1 cellular context compared by ENCODE assay signal in the genomic region with DNA sequence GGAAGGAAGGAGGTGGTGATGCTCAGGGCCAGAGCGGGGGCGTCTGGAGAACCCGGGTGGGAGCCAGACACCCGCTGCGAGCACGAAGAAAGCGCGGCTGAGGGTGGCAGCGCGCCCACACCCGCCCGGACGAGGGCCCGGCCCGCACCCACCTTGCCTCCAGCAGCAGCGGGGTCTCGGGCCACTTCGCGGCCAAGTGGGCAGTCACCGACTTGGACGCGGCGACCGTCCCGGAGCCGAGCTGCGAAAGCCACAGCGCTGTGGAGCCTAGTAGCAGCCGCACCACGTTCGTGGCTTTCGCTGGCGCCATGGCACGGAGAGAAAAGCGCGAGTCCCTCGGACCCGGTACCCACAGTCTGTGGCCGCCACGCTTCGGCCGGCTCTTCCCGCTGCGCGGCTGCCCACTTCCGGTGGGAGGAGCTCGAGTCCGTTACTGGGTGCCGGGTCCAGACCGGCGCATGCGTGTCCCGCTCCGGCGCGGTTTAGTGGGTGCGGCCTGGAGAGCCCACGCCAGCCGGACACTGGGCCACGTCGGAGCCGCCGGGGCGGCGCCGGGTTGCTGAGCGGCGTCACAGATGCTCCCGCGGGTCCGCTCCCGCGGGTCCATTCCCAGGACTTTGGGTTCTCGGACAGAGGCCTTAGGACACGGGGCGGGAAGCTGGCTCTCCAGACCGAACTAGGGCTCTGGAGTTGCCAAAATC.
TF ChIP-seq lines count a peak whose summit lies in the region.

A gene with protein sequence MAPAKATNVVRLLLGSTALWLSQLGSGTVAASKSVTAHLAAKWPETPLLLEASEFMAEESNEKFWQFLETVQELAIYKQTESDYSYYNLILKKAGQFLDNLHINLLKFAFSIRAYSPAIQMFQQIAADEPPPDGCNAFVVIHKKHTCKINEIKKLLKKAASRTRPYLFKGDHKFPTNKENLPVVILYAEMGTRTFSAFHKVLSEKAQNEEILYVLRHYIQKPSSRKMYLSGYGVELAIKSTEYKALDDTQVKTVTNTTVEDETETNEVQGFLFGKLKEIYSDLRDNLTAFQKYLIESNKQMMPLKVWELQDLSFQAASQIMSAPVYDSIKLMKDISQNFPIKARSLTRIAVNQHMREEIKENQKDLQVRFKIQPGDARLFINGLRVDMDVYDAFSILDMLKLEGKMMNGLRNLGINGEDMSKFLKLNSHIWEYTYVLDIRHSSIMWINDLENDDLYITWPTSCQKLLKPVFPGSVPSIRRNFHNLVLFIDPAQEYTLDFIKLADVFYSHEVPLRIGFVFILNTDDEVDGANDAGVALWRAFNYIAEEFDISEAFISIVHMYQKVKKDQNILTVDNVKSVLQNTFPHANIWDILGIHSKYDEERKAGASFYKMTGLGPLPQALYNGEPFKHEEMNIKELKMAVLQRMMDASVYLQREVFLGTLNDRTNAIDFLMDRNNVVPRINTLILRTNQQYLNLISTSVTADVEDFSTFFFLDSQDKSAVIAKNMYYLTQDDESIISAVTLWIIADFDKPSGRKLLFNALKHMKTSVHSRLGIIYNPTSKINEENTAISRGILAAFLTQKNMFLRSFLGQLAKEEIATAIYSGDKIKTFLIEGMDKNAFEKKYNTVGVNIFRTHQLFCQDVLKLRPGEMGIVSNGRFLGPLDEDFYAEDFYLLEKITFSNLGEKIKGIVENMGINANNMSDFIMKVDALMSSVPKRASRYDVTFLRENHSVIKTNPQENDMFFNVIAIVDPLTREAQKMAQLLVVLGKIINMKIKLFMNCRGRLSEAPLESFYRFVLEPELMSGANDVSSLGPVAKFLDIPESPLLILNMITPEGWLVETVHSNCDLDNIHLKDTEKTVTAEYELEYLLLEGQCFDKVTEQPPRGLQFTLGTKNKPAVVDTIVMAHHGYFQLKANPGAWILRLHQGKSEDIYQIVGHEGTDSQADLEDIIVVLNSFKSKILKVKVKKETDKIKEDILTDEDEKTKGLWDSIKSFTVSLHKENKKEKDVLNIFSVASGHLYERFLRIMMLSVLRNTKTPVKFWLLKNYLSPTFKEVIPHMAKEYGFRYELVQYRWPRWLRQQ (N-terminal part only) (minus strand): TSS at position 399 of the 701 bp plus-strand sequence. CDS start 89 bp downstream, at position 310.

TF ChIP-seq in K562, 482 proteins besides CTCF, POLR2A, EP300 and RAD21 (continued from another document):
- TF ChIP-seq, protein P1, sequence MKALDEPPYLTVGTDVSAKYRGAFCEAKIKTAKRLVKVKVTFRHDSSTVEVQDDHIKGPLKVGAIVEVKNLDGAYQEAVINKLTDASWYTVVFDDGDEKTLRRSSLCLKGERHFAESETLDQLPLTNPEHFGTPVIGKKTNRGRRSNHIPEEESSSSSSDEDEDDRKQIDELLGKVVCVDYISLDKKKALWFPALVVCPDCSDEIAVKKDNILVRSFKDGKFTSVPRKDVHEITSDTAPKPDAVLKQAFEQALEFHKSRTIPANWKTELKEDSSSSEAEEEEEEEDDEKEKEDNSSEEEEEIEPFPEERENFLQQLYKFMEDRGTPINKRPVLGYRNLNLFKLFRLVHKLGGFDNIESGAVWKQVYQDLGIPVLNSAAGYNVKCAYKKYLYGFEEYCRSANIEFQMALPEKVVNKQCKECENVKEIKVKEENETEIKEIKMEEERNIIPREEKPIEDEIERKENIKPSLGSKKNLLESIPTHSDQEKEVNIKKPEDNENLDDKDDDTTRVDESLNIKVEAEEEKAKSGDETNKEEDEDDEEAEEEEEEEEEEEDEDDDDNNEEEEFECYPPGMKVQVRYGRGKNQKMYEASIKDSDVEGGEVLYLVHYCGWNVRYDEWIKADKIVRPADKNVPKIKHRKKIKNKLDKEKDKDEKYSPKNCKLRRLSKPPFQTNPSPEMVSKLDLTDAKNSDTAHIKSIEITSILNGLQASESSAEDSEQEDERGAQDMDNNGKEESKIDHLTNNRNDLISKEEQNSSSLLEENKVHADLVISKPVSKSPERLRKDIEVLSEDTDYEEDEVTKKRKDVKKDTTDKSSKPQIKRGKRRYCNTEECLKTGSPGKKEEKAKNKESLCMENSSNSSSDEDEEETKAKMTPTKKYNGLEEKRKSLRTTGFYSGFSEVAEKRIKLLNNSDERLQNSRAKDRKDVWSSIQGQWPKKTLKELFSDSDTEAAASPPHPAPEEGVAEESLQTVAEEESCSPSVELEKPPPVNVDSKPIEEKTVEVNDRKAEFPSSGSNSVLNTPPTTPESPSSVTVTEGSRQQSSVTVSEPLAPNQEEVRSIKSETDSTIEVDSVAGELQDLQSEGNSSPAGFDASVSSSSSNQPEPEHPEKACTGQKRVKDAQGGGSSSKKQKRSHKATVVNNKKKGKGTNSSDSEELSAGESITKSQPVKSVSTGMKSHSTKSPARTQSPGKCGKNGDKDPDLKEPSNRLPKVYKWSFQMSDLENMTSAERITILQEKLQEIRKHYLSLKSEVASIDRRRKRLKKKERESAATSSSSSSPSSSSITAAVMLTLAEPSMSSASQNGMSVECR (CRISPR knock-in tag; IDR thresholded peaks at IDR 0.05): no peak
- TF ChIP-seq, protein P2, sequence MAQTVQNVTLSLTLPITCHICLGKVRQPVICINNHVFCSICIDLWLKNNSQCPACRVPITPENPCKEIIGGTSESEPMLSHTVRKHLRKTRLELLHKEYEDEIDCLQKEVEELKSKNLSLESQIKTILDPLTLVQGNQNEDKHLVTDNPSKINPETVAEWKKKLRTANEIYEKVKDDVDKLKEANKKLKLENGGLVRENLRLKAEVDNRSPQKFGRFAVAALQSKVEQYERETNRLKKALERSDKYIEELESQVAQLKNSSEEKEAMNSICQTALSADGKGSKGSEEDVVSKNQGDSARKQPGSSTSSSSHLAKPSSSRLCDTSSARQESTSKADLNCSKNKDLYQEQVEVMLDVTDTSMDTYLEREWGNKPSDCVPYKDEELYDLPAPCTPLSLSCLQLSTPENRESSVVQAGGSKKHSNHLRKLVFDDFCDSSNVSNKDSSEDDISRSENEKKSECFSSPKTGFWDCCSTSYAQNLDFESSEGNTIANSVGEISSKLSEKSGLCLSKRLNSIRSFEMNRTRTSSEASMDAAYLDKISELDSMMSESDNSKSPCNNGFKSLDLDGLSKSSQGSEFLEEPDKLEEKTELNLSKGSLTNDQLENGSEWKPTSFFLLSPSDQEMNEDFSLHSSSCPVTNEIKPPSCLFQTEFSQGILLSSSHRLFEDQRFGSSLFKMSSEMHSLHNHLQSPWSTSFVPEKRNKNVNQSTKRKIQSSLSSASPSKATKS (CRISPR knock-in tag; IDR thresholded peaks at IDR 0.05): no peak
- TF ChIP-seq, protein P3, sequence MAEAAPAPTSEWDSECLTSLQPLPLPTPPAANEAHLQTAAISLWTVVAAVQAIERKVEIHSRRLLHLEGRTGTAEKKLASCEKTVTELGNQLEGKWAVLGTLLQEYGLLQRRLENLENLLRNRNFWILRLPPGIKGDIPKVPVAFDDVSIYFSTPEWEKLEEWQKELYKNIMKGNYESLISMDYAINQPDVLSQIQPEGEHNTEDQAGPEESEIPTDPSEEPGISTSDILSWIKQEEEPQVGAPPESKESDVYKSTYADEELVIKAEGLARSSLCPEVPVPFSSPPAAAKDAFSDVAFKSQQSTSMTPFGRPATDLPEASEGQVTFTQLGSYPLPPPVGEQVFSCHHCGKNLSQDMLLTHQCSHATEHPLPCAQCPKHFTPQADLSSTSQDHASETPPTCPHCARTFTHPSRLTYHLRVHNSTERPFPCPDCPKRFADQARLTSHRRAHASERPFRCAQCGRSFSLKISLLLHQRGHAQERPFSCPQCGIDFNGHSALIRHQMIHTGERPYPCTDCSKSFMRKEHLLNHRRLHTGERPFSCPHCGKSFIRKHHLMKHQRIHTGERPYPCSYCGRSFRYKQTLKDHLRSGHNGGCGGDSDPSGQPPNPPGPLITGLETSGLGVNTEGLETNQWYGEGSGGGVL (CRISPR knock-in tag; IDR thresholded peaks at IDR 0.05): no peak
- TF ChIP-seq FIP1L1 (IDR thresholded peaks at IDR 0.05; ENCODE audit: low read depth, low read length, poor library complexity, severe bottlenecking): peak; percentile 29
- TF ChIP-seq ZNF644 (tag; IDR thresholded peaks at IDR 0.05; ENCODE audit: low read depth): no peak
- TF ChIP-seq, protein P4, sequence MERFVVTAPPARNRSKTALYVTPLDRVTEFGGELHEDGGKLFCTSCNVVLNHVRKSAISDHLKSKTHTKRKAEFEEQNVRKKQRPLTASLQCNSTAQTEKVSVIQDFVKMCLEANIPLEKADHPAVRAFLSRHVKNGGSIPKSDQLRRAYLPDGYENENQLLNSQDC (CRISPR knock-in tag; IDR thresholded peaks at IDR 0.05): no peak
- 0 out of 4 replicates have a peak, but pooled peaks of 1 of the 2 experiments have one; percentile 16 for TF ChIP-seq MAZ (CRISPR knock-in tag; conservative IDR thresholded peaks at IDR 0.05 in 1 of 2, IDR thresholded peaks at IDR 0.05 in 1 of 2)
- TF ChIP-seq ZSCAN29 (IDR thresholded peaks at IDR 0.05): no peak
- no peak for TF ChIP-seq PHB (CRISPR knock-in tag; IDR thresholded peaks at IDR 0.05)
- TF ChIP-seq ZNF57 (CRISPR knock-in tag; IDR thresholded peaks at IDR 0.05): no peak
- peak; percentile 37; the same call in 1 of the 2 replicates for TF ChIP-seq ZNF589 (CRISPR knock-in tag; IDR thresholded peaks at IDR 0.05; ENCODE audit: low read depth)
- TF ChIP-seq ZFPM2 (CRISPR knock-in tag; IDR thresholded peaks at IDR 0.05): no peak
- TF ChIP-seq MTA1 (IDR thresholded peaks at IDR 0.05; ENCODE audit: borderline replicate concordance): no peak
- TF ChIP-seq, protein P5, sequence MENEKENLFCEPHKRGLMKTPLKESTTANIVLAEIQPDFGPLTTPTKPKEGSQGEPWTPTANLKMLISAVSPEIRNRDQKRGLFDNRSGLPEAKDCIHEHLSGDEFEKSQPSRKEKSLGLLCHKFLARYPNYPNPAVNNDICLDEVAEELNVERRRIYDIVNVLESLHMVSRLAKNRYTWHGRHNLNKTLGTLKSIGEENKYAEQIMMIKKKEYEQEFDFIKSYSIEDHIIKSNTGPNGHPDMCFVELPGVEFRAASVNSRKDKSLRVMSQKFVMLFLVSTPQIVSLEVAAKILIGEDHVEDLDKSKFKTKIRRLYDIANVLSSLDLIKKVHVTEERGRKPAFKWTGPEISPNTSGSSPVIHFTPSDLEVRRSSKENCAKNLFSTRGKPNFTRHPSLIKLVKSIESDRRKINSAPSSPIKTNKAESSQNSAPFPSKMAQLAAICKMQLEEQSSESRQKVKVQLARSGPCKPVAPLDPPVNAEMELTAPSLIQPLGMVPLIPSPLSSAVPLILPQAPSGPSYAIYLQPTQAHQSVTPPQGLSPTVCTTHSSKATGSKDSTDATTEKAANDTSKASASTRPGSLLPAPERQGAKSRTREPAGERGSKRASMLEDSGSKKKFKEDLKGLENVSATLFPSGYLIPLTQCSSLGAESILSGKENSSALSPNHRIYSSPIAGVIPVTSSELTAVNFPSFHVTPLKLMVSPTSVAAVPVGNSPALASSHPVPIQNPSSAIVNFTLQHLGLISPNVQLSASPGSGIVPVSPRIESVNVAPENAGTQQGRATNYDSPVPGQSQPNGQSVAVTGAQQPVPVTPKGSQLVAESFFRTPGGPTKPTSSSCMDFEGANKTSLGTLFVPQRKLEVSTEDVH (IDR thresholded peaks at IDR 0.05; ENCODE audit: low read depth, partially characterized antibody): no peak
- TF ChIP-seq HDAC3 (IDR thresholded peaks at IDR 0.05; ENCODE audit: borderline replicate concordance, partially characterized antibody): no peak
- TF ChIP-seq TAF9B (IDR thresholded peaks at IDR 0.05; ENCODE audit: partially characterized antibody): no peak
- TF ChIP-seq MCM7 (IDR thresholded peaks at IDR 0.05): no peak
- TF ChIP-seq ZNF12 (CRISPR knock-in tag; IDR thresholded peaks at IDR 0.05): peak; percentile 66; the same call in 1 of the 2 replicates
- no peak for TF ChIP-seq NFE2 (IDR thresholded peaks at IDR 0.05; ENCODE audit: low read depth)
- TF ChIP-seq EP400 (IDR thresholded peaks at IDR 0.05): peak; percentile 81; the same call in 1 of the 2 replicates
- TF ChIP-seq FOXP1 (CRISPR knock-in tag; IDR thresholded peaks at IDR 0.05): no peak
- no peak for TF ChIP-seq FOXM1 (IDR thresholded peaks at IDR 0.05; ENCODE audit: low read depth)
- TF ChIP-seq FOXM1 (CRISPR knock-in tag; IDR thresholded peaks at IDR 0.05; ENCODE audit: low read depth): no peak
- TF ChIP-seq NEUROD1 (IDR thresholded peaks at IDR 0.05; ENCODE audit: borderline replicate concordance, low read depth, low read length, partially characterized antibody): no peak
- TF ChIP-seq L3MBTL2 (IDR thresholded peaks at IDR 0.05): peak; percentile 77
- TF ChIP-seq, protein P6, sequence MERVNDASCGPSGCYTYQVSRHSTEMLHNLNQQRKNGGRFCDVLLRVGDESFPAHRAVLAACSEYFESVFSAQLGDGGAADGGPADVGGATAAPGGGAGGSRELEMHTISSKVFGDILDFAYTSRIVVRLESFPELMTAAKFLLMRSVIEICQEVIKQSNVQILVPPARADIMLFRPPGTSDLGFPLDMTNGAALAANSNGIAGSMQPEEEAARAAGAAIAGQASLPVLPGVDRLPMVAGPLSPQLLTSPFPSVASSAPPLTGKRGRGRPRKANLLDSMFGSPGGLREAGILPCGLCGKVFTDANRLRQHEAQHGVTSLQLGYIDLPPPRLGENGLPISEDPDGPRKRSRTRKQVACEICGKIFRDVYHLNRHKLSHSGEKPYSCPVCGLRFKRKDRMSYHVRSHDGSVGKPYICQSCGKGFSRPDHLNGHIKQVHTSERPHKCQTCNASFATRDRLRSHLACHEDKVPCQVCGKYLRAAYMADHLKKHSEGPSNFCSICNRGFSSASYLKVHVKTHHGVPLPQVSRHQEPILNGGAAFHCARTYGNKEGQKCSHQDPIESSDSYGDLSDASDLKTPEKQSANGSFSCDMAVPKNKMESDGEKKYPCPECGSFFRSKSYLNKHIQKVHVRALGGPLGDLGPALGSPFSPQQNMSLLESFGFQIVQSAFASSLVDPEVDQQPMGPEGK (CRISPR knock-in tag; IDR thresholded peaks at IDR 0.05; ENCODE audit: borderline replicate concordance): no peak
- TF ChIP-seq ATF1 (CRISPR knock-in tag; IDR thresholded peaks at IDR 0.05): no peak
- peak; percentile 63; the same call in 1 of the 2 replicates for TF ChIP-seq ATF1 (tag; IDR thresholded peaks at IDR 0.05)
- TF ChIP-seq HMGN3 (IDR thresholded peaks at IDR 0.05; ENCODE audit: borderline replicate concordance, extremely low read depth, insufficient read length, low read depth, low read length): peak; percentile 20
- peak; percentile 43 for TF ChIP-seq CCNT2 (IDR thresholded peaks at IDR 0.05; ENCODE audit: borderline replicate concordance, extremely low read depth, insufficient read length, low read depth, low read length)
